Comparison of ENCODE assay signal across 1 cellular context in genomic region chr15:74383695-74384565, GRCh38.
TF ChIP-seq lines count a peak whose summit lies in the region.

No MANE protein-coding gene starts in this region.

TF ChIP-seq in GM12878, 131 proteins besides CTCF, POLR2A, EP300 and RAD21 (continued from another document):
- no peak for TF ChIP-seq ZBTB33 (IDR thresholded peaks at IDR 0.05)
- TF ChIP-seq YY1 (IDR thresholded peaks at IDR 0.05; ENCODE audit: low read depth, low read length): peak; percentile 27; the same call in 1 of the 2 replicates
- peak; percentile 55; the same call in 1 of the 2 replicates for TF ChIP-seq STAT3 (IDR thresholded peaks at IDR 0.05; ENCODE audit: low read depth, low read length)
- TF ChIP-seq MLLT1 (IDR thresholded peaks at IDR 0.05): peak; percentile 23; the same call in 1 of the 2 replicates
- no peak for TF ChIP-seq ASH2L (IDR thresholded peaks at IDR 0.05; ENCODE audit: borderline replicate concordance, low read depth)
- no peak for TF ChIP-seq NR2C2 (IDR thresholded peaks at IDR 0.05; ENCODE audit: borderline replicate concordance, control insufficient read depth, insufficient read length, low read depth)
- TF ChIP-seq GATAD2B (conservative IDR thresholded peaks at IDR 0.05; ENCODE audit: low read depth): peak; percentile 81
- no peak for TF ChIP-seq MTA3 (IDR thresholded peaks at IDR 0.05; ENCODE audit: borderline replicate concordance, low read length)
- no peak for TF ChIP-seq MYC (IDR thresholded peaks at IDR 0.05; ENCODE audit: insufficient read depth, insufficient read length, insufficient replicate concordance, low read length, severe bottlenecking)
- TF ChIP-seq SP1 (IDR thresholded peaks at IDR 0.05; ENCODE audit: low read depth, low read length): peak; percentile 69
- peak in 1 of 2 experiments; percentile 99; a peak in 2 of 4 replicates for TF ChIP-seq ETV6 (conservative IDR thresholded peaks at IDR 0.05 in 1 of 2, IDR thresholded peaks at IDR 0.05 in 1 of 2; ENCODE audit: borderline replicate concordance in 1 of 2, low read depth in 1 of 2)
- TF ChIP-seq TARDBP (IDR thresholded peaks at IDR 0.05; ENCODE audit: borderline replicate concordance): no peak
- no peak for TF ChIP-seq YBX1 (IDR thresholded peaks at IDR 0.05)
- TF ChIP-seq SIX5 (IDR thresholded peaks at IDR 0.05; ENCODE audit: low read depth, low read length, severe bottlenecking): no peak
- TF ChIP-seq RAD51 (IDR thresholded peaks at IDR 0.05): 0 out of 2 replicates have a peak, but pooled peaks have one; percentile 34
- TF ChIP-seq REST (IDR thresholded peaks at IDR 0.05; ENCODE audit: low read depth, low read length): peak; percentile 27; the same call in 1 of the 2 replicates
- TF ChIP-seq TBL1XR1 (IDR thresholded peaks at IDR 0.05; ENCODE audit: low read depth, low read length): peak; percentile 67; the same call in 1 of the 2 replicates
- peak; percentile 89 for TF ChIP-seq DPF2 (IDR thresholded peaks at IDR 0.05)
- TF ChIP-seq ZNF24 (IDR thresholded peaks at IDR 0.05): peak; percentile 30; the same call in 1 of the 2 replicates
- no peak for TF ChIP-seq HCFC1 (IDR thresholded peaks at IDR 0.05; ENCODE audit: low read length)
- TF ChIP-seq CREB1 (IDR thresholded peaks at IDR 0.05; ENCODE audit: low read depth): no peak
- no peak for TF ChIP-seq CEBPB (IDR thresholded peaks at IDR 0.05; ENCODE audit: borderline replicate concordance in 1 of 2, low read depth in 2 of 2, low read length in 2 of 2)
- TF ChIP-seq IRF5 (IDR thresholded peaks at IDR 0.05; ENCODE audit: borderline replicate concordance): no peak; the same call in 1 of the 2 replicates
- TF ChIP-seq POLR2AphosphoS5 (IDR thresholded peaks at IDR 0.05; ENCODE audit: low read length): peak; percentile 82
- peak; percentile 17 for TF ChIP-seq RELA (IDR thresholded peaks at IDR 0.05; ENCODE audit: borderline replicate concordance, partially characterized antibody)
- 0 out of 2 replicates have a peak, but pooled peaks have one; percentile 45 for TF ChIP-seq CHD1 (IDR thresholded peaks at IDR 0.05; ENCODE audit: low read depth, low read length)
- no peak for TF ChIP-seq ZSCAN29 (IDR thresholded peaks at IDR 0.05)
- 0 out of 4 replicates have a peak, but pooled peaks of 1 of the 2 experiments have one; percentile 15 for TF ChIP-seq SRF (IDR thresholded peaks at IDR 0.05; ENCODE audit: low read depth in 2 of 2, low read length in 2 of 2)
- TF ChIP-seq HDGF (IDR thresholded peaks at IDR 0.05): peak; percentile 70; the same call in 1 of the 2 replicates
- peak; percentile 68 for TF ChIP-seq JUNB (IDR thresholded peaks at IDR 0.05)
- TF ChIP-seq GABPA (IDR thresholded peaks at IDR 0.05; ENCODE audit: low read depth): no peak
- TF ChIP-seq ZBED1 (IDR thresholded peaks at IDR 0.05; ENCODE audit: borderline replicate concordance): peak; percentile 88; the same call in 1 of the 2 replicates
- TF ChIP-seq NKRF (conservative IDR thresholded peaks at IDR 0.05): peak; percentile 58
- TF ChIP-seq TCF3 (IDR thresholded peaks at IDR 0.05; ENCODE audit: borderline replicate concordance, insufficient read depth, low read depth, low read length): peak; percentile 81
- peak; percentile 98 for TF ChIP-seq SKIL (IDR thresholded peaks at IDR 0.05; ENCODE audit: low read depth, poor library complexity, severe bottlenecking)
- no peak for TF ChIP-seq ATF2 (IDR thresholded peaks at IDR 0.05; ENCODE audit: low read length)
- peak; percentile 96 for TF ChIP-seq EED (IDR thresholded peaks at IDR 0.05; ENCODE audit: low read depth)
- TF ChIP-seq RCOR1 (conservative IDR thresholded peaks at IDR 0.05; ENCODE audit: low read depth, low read length): no peak; the same call in 1 of the 2 replicates
- no peak for TF ChIP-seq EZH2 (IDR thresholded peaks at IDR 0.05; ENCODE audit: borderline replicate concordance, control insufficient read depth, low read depth, low read length)
- TF ChIP-seq NFXL1 (IDR thresholded peaks at IDR 0.05; ENCODE audit: borderline replicate concordance): no peak
- no peak for TF ChIP-seq TAF1 (IDR thresholded peaks at IDR 0.05; ENCODE audit: borderline replicate concordance, low read depth, low read length)
- TF ChIP-seq PML (IDR thresholded peaks at IDR 0.05; ENCODE audit: low read length): no peak
- no peak for TF ChIP-seq BCLAF1 (IDR thresholded peaks at IDR 0.05)
